Comparison of ENCODE assay signal across 1 cellular context in genomic region chr16:74999683-75000480, GRCh38.
TF ChIP-seq lines count a peak whose summit lies in the region.

No MANE protein-coding gene starts in this region.

TF ChIP-seq in K562, 482 proteins besides CTCF, POLR2A, EP300 and RAD21 (continued from another document and continues in another):
- TF ChIP-seq KAT7 (CRISPR knock-in tag; IDR thresholded peaks at IDR 0.05; ENCODE audit: borderline replicate concordance): peak; percentile 61; the same call in 1 of the 2 replicates
- TF ChIP-seq ZNF592 (IDR thresholded peaks at IDR 0.05): no peak
- TF ChIP-seq SAP30 (IDR thresholded peaks at IDR 0.05; ENCODE audit: borderline replicate concordance, insufficient read depth, low read depth, low read length, poor library complexity, severe bottlenecking): no peak
- TF ChIP-seq DLX4 (CRISPR knock-in tag; IDR thresholded peaks at IDR 0.05): no peak
- no peak for TF ChIP-seq BRD9 (IDR thresholded peaks at IDR 0.05; ENCODE audit: low read depth, partially characterized antibody)
- TF ChIP-seq ILK (tag; IDR thresholded peaks at IDR 0.05; ENCODE audit: borderline replicate concordance, low read depth): no peak
- no peak for TF ChIP-seq PRPF4 (IDR thresholded peaks at IDR 0.05; ENCODE audit: insufficient read depth, low read depth, low read length, poor library complexity, severe bottlenecking)
- TF ChIP-seq KDM5B (IDR thresholded peaks at IDR 0.05; ENCODE audit: insufficient replicate concordance, low read depth, low read length): peak; percentile 29
- no peak for TF ChIP-seq ZNF174 (CRISPR knock-in tag; IDR thresholded peaks at IDR 0.05)
- TF ChIP-seq E2F5 (CRISPR knock-in tag; IDR thresholded peaks at IDR 0.05): 0 out of 2 replicates have a peak, but pooled peaks have one; percentile 12
- TF ChIP-seq TAF9B (IDR thresholded peaks at IDR 0.05; ENCODE audit: partially characterized antibody): no peak
- TF ChIP-seq WHSC1 (IDR thresholded peaks at IDR 0.05; ENCODE audit: low read length): no peak
- TF ChIP-seq ZNF280A (IDR thresholded peaks at IDR 0.05; ENCODE audit: low read depth, partially characterized antibody): no peak
- no peak for TF ChIP-seq HDAC3 (IDR thresholded peaks at IDR 0.05; ENCODE audit: borderline replicate concordance, partially characterized antibody)
- TF ChIP-seq ZNF668 (CRISPR knock-in tag; IDR thresholded peaks at IDR 0.05): no peak
- no peak for TF ChIP-seq MLX (CRISPR knock-in tag; conservative IDR thresholded peaks at IDR 0.05)
- TF ChIP-seq ZNF263 (CRISPR knock-in tag; IDR thresholded peaks at IDR 0.05; ENCODE audit: borderline replicate concordance): no peak
- TF ChIP-seq MTA3 (IDR thresholded peaks at IDR 0.05; ENCODE audit: borderline replicate concordance): no peak
- no peak for TF ChIP-seq TBL1XR1 (IDR thresholded peaks at IDR 0.05; ENCODE audit: low read length in 2 of 2)
- TF ChIP-seq ZNF586 (CRISPR knock-in tag; conservative IDR thresholded peaks at IDR 0.05): no peak
- TF ChIP-seq THRA (IDR thresholded peaks at IDR 0.05): no peak
- TF ChIP-seq ZNF77 (CRISPR knock-in tag; IDR thresholded peaks at IDR 0.05): no peak
- TF ChIP-seq KAT8 (IDR thresholded peaks at IDR 0.05; ENCODE audit: low read depth): no peak
- TF ChIP-seq HMG20B (CRISPR knock-in tag; IDR thresholded peaks at IDR 0.05): no peak
- TF ChIP-seq HDAC1 (IDR thresholded peaks at IDR 0.05): peak in 1 of 2 experiments; percentile 38; a peak in 2 of 4 replicates
- TF ChIP-seq FUS (optimal IDR thresholded peaks at IDR 0.05; ENCODE audit: low read depth, low read length): peak; percentile 67
- no peak for TF ChIP-seq ZFP30 (CRISPR knock-in tag; IDR thresholded peaks at IDR 0.05; ENCODE audit: borderline replicate concordance)
- no peak for TF ChIP-seq NR3C1 (CRISPR knock-in tag; IDR thresholded peaks at IDR 0.05)
- TF ChIP-seq MAFF (IDR thresholded peaks at IDR 0.05; ENCODE audit: low read length): no peak
- no peak for TF ChIP-seq E4F1 (CRISPR knock-in tag; IDR thresholded peaks at IDR 0.05; ENCODE audit: borderline replicate concordance)
- TF ChIP-seq ZNF740 (CRISPR knock-in tag; IDR thresholded peaks at IDR 0.05): peak; percentile 10; the same call in 1 of the 2 replicates
- no peak for TF ChIP-seq ZNF740 (tag; IDR thresholded peaks at IDR 0.05)
- no peak for TF ChIP-seq ZNF76 (CRISPR knock-in tag; IDR thresholded peaks at IDR 0.05; ENCODE audit: borderline replicate concordance)
- TF ChIP-seq ZFX (CRISPR knock-in tag; IDR thresholded peaks at IDR 0.05): peak; percentile 13; the same call in 1 of the 2 replicates
- TF ChIP-seq PHB (CRISPR knock-in tag; IDR thresholded peaks at IDR 0.05): no peak
- no peak for TF ChIP-seq SP1 (CRISPR knock-in tag; IDR thresholded peaks at IDR 0.05)
- no peak for TF ChIP-seq GTF2A2 (tag; IDR thresholded peaks at IDR 0.05)
- peak; percentile 62 to 67 for TF ChIP-seq NRF1 (conservative IDR thresholded peaks at IDR 0.05 in 1 of 2, IDR thresholded peaks at IDR 0.05 in 1 of 2)
- TF ChIP-seq RCOR1 (IDR thresholded peaks at IDR 0.05; ENCODE audit: borderline replicate concordance in 1 of 2, low read depth in 2 of 2, low read length in 2 of 2): peak in 1 of 2 experiments; percentile 88; a peak in 3 of 4 replicates
- no peak for TF ChIP-seq FOXM1 (IDR thresholded peaks at IDR 0.05; ENCODE audit: low read depth)
- TF ChIP-seq FOXM1 (CRISPR knock-in tag; IDR thresholded peaks at IDR 0.05; ENCODE audit: low read depth): no peak
- TF ChIP-seq KLF6 (CRISPR knock-in tag; IDR thresholded peaks at IDR 0.05; ENCODE audit: borderline replicate concordance): no peak
- no peak for TF ChIP-seq HDGF (IDR thresholded peaks at IDR 0.05)
- no peak for TF ChIP-seq MITF (IDR thresholded peaks at IDR 0.05)
- TF ChIP-seq PCBP1 (IDR thresholded peaks at IDR 0.05; ENCODE audit: low read depth, low read length, poor library complexity, severe bottlenecking): peak; percentile 48
- no peak for TF ChIP-seq RBM14 (IDR thresholded peaks at IDR 0.05; ENCODE audit: borderline replicate concordance, insufficient read depth, low read depth, low read length)
- no peak for TF ChIP-seq ZC3H11A (IDR thresholded peaks at IDR 0.05; ENCODE audit: low read depth, low read length)
- no peak for TF ChIP-seq IRF1 (CRISPR knock-in tag; IDR thresholded peaks at IDR 0.05; ENCODE audit: borderline replicate concordance)
- peak; percentile 54 for TF ChIP-seq RBBP5 (IDR thresholded peaks at IDR 0.05; ENCODE audit: borderline replicate concordance, insufficient read depth, low read length, poor library complexity, severe bottlenecking)
- TF ChIP-seq YY1 (IDR thresholded peaks at IDR 0.05; ENCODE audit: borderline replicate concordance in 1 of 3, control insufficient read depth in 1 of 3, extremely low read depth in 1 of 3, insufficient read depth in 3 of 3, insufficient read length in 1 of 3, insufficient replicate concordance in 2 of 3, low read depth in 1 of 3, low read length in 2 of 3): peak in 2 of 3 experiments; percentile 7 to 9
- TF ChIP-seq CBFB (CRISPR knock-in tag; IDR thresholded peaks at IDR 0.05): no peak
- no peak for TF ChIP-seq PTRF (tag; IDR thresholded peaks at IDR 0.05)
- no peak for TF ChIP-seq CBX1 (IDR thresholded peaks at IDR 0.05; ENCODE audit: low read depth)
- TF ChIP-seq IRF9 (tag; IDR thresholded peaks at IDR 0.05): no peak
- TF ChIP-seq L3MBTL2 (IDR thresholded peaks at IDR 0.05): 0 out of 2 replicates have a peak, but pooled peaks have one; percentile 3
